1 cellular context compared by ENCODE assay signal in the genomic region with DNA sequence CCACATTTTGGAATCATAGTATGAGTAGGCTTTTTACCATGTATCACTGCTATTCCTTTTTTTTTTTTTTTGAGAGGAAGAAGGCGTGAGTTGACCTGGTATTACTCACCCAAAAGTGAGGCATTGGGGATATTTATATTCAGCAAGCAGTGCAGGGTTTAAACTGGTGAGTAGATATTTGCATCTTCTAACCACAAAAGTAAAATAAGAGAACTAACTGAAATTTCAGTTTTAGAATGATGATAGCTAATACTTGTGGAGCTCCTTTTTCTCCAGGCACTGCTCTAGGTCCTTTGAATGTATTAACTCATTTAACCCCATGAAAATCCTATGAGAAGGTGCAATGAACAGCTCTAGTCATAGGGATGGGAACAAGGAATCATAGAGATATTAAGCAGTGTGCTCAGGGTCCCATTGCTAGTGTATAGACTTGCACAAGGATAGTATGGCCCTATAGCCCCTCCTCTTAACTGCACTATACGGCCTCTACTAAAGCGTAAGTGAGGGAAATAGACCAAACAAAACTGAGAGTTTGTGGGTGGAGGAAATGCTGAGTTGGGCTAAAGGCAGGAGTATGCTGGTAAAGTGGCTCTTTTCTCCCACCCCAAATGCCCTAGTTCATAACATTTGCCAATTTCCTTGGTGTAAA.
TF ChIP-seq lines count a peak whose summit lies in the region.

No MANE protein-coding gene starts in this region.

TF ChIP-seq in GM12878, 131 proteins besides CTCF, POLR2A, EP300 and RAD21 (continued from another document and continues in another):
- TF ChIP-seq, protein P1, sequence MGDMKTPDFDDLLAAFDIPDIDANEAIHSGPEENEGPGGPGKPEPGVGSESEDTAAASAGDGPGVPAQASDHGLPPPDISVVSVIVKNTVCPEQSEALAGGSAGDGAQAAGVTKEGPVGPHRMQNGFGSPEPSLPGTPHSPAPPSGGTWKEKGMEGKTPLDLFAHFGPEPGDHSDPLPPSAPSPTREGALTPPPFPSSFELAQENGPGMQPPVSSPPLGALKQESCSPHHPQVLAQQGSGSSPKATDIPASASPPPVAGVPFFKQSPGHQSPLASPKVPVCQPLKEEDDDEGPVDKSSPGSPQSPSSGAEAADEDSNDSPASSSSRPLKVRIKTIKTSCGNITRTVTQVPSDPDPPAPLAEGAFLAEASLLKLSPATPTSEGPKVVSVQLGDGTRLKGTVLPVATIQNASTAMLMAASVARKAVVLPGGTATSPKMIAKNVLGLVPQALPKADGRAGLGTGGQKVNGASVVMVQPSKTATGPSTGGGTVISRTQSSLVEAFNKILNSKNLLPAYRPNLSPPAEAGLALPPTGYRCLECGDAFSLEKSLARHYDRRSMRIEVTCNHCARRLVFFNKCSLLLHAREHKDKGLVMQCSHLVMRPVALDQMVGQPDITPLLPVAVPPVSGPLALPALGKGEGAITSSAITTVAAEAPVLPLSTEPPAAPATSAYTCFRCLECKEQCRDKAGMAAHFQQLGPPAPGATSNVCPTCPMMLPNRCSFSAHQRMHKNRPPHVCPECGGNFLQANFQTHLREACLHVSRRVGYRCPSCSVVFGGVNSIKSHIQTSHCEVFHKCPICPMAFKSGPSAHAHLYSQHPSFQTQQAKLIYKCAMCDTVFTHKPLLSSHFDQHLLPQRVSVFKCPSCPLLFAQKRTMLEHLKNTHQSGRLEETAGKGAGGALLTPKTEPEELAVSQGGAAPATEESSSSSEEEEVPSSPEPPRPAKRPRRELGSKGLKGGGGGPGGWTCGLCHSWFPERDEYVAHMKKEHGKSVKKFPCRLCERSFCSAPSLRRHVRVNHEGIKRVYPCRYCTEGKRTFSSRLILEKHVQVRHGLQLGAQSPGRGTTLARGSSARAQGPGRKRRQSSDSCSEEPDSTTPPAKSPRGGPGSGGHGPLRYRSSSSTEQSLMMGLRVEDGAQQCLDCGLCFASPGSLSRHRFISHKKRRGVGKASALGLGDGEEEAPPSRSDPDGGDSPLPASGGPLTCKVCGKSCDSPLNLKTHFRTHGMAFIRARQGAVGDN (IDR thresholded peaks at IDR 0.05): no peak
- TF ChIP-seq, protein P2, sequence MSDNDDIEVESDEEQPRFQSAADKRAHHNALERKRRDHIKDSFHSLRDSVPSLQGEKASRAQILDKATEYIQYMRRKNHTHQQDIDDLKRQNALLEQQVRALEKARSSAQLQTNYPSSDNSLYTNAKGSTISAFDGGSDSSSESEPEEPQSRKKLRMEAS (IDR thresholded peaks at IDR 0.05; ENCODE audit: low read depth, low read length): no peak
- TF ChIP-seq, protein P3, sequence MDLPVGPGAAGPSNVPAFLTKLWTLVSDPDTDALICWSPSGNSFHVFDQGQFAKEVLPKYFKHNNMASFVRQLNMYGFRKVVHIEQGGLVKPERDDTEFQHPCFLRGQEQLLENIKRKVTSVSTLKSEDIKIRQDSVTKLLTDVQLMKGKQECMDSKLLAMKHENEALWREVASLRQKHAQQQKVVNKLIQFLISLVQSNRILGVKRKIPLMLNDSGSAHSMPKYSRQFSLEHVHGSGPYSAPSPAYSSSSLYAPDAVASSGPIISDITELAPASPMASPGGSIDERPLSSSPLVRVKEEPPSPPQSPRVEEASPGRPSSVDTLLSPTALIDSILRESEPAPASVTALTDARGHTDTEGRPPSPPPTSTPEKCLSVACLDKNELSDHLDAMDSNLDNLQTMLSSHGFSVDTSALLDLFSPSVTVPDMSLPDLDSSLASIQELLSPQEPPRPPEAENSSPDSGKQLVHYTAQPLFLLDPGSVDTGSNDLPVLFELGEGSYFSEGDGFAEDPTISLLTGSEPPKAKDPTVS (IDR thresholded peaks at IDR 0.05; ENCODE audit: low read depth, low read length): no peak
- TF ChIP-seq, protein P4, sequence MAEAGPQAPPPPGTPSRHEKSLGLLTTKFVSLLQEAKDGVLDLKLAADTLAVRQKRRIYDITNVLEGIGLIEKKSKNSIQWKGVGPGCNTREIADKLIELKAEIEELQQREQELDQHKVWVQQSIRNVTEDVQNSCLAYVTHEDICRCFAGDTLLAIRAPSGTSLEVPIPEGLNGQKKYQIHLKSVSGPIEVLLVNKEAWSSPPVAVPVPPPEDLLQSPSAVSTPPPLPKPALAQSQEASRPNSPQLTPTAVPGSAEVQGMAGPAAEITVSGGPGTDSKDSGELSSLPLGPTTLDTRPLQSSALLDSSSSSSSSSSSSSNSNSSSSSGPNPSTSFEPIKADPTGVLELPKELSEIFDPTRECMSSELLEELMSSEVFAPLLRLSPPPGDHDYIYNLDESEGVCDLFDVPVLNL (IDR thresholded peaks at IDR 0.05; ENCODE audit: low read depth, low read length): no peak
- TF ChIP-seq KDM1A (IDR thresholded peaks at IDR 0.05; ENCODE audit: borderline replicate concordance) (no peak), ASH2L (IDR thresholded peaks at IDR 0.05; ENCODE audit: borderline replicate concordance, low read depth) (peak; percentile 73; the same call in 1 of the 2 replicates), ZZZ3 (IDR thresholded peaks at IDR 0.05; ENCODE audit: control insufficient read depth, insufficient read length, low read depth) (no peak), NFXL1 (IDR thresholded peaks at IDR 0.05; ENCODE audit: borderline replicate concordance) (no peak), CHD2 (IDR thresholded peaks at IDR 0.05; ENCODE audit: borderline replicate concordance, low read depth, low read length) (no peak), ELK1 (IDR thresholded peaks at IDR 0.05; ENCODE audit: low read depth, low read length) (no peak), ZBTB11 (CRISPR knock-in tag; IDR thresholded peaks at IDR 0.05) (no peak), JUND (IDR thresholded peaks at IDR 0.05; ENCODE audit: low read depth, low read length) (0 out of 2 replicates have a peak, but pooled peaks have one; percentile 6), ZNF274 (IDR thresholded peaks at IDR 0.05; ENCODE audit: insufficient read depth, insufficient read length) (no peak), NR2F1 (conservative IDR thresholded peaks at IDR 0.05) (peak; percentile 76), SMAD1 (IDR thresholded peaks at IDR 0.05; ENCODE audit: low read depth, partially characterized antibody) (no peak), STAT1 (conservative IDR thresholded peaks at IDR 0.05) (no peak), SRF (IDR thresholded peaks at IDR 0.05; ENCODE audit: low read depth in 2 of 2, low read length in 2 of 2) (no peak), ESRRA (IDR thresholded peaks at IDR 0.05; ENCODE audit: low read length) (no peak), ZBED1 (IDR thresholded peaks at IDR 0.05; ENCODE audit: borderline replicate concordance) (peak; percentile 93), SREBF1 (IDR thresholded peaks at IDR 0.05; ENCODE audit: low read length) (peak; percentile 84; the same call in 1 of the 2 replicates), SREBF2 (IDR thresholded peaks at IDR 0.05; ENCODE audit: low read length) (no peak), ZNF217 (IDR thresholded peaks at IDR 0.05) (peak; percentile 99), TCF3 (IDR thresholded peaks at IDR 0.05; ENCODE audit: borderline replicate concordance, insufficient read depth, low read depth, low read length) (no peak), MTA2 (IDR thresholded peaks at IDR 0.05; ENCODE audit: low read depth) (peak; percentile 36; the same call in 1 of the 2 replicates), SIN3A (IDR thresholded peaks at IDR 0.05; ENCODE audit: low read depth, low read length) (no peak), NFYA (IDR thresholded peaks at IDR 0.05; ENCODE audit: borderline replicate concordance, low read depth, low read length) (no peak), RAD51 (IDR thresholded peaks at IDR 0.05) (no peak), BRCA1 (IDR thresholded peaks at IDR 0.05; ENCODE audit: low read depth, low read length) (no peak), SPI1 (IDR thresholded peaks at IDR 0.05; ENCODE audit: borderline replicate concordance, insufficient read depth, low read depth, low read length) (no peak), TCF12 (IDR thresholded peaks at IDR 0.05; ENCODE audit: low read depth, low read length) (0 out of 2 replicates have a peak, but pooled peaks have one; percentile 18), NRF1 (conservative IDR thresholded peaks at IDR 0.05; ENCODE audit: low read depth, low read length) (no peak), USF2 (IDR thresholded peaks at IDR 0.05; ENCODE audit: borderline replicate concordance, low read depth, low read length) (no peak), BCL11A (IDR thresholded peaks at IDR 0.05; ENCODE audit: low read depth, low read length) (peak; percentile 78), GABPA (IDR thresholded peaks at IDR 0.05; ENCODE audit: low read depth) (peak; percentile 66; the same call in 1 of the 2 replicates), IRF4 (IDR thresholded peaks at IDR 0.05; ENCODE audit: low read depth, low read length) (peak; percentile 80; the same call in 1 of the 2 replicates)
- TF ChIP-seq, protein P5, sequence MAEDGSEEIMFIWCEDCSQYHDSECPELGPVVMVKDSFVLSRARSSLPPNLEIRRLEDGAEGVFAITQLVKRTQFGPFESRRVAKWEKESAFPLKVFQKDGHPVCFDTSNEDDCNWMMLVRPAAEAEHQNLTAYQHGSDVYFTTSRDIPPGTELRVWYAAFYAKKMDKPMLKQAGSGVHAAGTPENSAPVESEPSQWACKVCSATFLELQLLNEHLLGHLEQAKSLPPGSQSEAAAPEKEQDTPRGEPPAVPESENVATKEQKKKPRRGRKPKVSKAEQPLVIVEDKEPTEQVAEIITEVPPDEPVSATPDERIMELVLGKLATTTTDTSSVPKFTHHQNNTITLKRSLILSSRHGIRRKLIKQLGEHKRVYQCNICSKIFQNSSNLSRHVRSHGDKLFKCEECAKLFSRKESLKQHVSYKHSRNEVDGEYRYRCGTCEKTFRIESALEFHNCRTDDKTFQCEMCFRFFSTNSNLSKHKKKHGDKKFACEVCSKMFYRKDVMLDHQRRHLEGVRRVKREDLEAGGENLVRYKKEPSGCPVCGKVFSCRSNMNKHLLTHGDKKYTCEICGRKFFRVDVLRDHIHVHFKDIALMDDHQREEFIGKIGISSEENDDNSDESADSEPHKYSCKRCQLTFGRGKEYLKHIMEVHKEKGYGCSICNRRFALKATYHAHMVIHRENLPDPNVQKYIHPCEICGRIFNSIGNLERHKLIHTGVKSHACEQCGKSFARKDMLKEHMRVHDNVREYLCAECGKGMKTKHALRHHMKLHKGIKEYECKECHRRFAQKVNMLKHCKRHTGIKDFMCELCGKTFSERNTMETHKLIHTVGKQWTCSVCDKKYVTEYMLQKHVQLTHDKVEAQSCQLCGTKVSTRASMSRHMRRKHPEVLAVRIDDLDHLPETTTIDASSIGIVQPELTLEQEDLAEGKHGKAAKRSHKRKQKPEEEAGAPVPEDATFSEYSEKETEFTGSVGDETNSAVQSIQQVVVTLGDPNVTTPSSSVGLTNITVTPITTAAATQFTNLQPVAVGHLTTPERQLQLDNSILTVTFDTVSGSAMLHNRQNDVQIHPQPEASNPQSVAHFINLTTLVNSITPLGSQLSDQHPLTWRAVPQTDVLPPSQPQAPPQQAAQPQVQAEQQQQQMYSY (CRISPR knock-in tag; IDR thresholded peaks at IDR 0.05): no peak
- TF ChIP-seq, protein P6, sequence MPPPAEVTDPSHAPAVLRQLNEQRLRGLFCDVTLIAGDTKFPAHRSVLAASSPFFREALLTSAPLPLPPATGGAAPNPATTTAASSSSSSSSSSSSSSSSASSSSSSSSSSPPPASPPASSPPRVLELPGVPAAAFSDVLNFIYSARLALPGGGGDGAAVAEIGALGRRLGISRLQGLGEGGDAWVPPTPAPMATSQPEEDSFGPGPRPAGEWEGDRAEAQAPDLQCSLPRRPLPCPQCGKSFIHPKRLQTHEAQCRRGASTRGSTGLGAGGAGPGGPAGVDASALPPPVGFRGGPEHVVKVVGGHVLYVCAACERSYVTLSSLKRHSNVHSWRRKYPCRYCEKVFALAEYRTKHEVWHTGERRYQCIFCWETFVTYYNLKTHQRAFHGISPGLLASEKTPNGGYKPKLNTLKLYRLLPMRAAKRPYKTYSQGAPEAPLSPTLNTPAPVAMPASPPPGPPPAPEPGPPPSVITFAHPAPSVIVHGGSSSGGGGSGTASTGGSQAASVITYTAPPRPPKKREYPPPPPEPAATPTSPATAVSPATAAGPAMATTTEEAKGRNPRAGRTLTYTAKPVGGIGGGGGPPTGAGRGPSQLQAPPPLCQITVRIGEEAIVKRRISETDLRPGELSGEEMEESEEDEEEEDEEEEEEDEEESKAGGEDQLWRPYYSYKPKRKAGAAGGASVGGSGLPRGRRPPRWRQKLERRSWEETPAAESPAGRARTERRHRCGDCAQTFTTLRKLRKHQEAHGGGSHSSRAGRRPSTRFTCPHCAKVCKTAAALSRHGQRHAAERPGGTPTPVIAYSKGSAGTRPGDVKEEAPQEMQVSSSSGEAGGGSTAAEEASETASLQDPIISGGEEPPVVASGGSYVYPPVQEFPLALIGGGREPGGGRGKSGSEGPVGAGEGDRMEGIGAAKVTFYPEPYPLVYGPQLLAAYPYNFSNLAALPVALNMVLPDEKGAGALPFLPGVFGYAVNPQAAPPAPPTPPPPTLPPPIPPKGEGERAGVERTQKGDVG (CRISPR knock-in tag; IDR thresholded peaks at IDR 0.05): no peak
